Comparison of ENCODE assay signal across 20 cellular contexts in the genomic region with DNA sequence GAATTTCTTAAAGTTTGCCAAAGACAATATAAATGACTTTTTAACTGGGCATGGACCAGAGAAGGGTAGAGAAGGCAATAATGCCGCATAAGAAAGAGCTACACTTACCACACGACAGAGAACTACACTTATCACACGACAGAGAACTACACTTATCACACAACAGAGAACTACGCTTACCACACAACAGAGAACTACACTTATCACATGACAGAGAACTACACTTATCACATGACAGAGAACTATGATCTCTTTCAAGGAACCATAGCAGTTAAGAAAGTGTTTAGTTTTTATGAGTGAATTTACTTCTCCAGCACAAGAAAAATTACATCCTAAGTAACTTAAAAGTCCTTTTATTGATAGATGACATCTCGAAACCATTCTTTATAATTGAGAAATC.
"Had no signal": no experiment of that assay in that cellular context is flagged by ENCODE, and none has a peak within 500 bp of the region (broad histone marks: within the 10 kb centered on the region; RNA-seq: fewer than 3 reads in every experiment).

No MANE protein-coding gene starts in this region.

- H3K4me1 ChIP-seq: esophagus muscularis mucosa, gastrocnemius medialis, left ventricle myocardium inferior, prostate gland, thyroid gland had no signal

- H3K36me3 ChIP-seq: prostate gland had no signal

- H3K9me3 Mint-ChIP-seq: activated B cell treated with CpG ODN at 0.5 μM for 24 hours; activated naive CD4-positive, alpha-beta T cell treated with anti-CD3 and anti-CD28 coated beads, Interleukin-2, amount 50 U/mL, for 72 hours; brain; naive thymus-derived CD8-positive, alpha-beta T cell had no signal

- H3K4me3 Mint-ChIP-seq: activated B cell treated with CpG ODN at 0.5 μM for 24 hours; activated CD4-positive, alpha-beta T cell treated with anti-CD3 and anti-CD28 coated beads for 36 hours; brain; mesothelial cell of epicardium; naive thymus-derived CD8-positive, alpha-beta T cell had no signal

- H3K4me3 ChIP-seq: esophagus muscularis mucosa, gastrocnemius medialis, left ventricle myocardium inferior, prostate gland, thyroid gland had no signal

- DNase-seq: activated B cell treated with CpG ODN at 0.5 μM for 24 hours; activated CD4-positive, alpha-beta T cell treated with anti-CD3 and anti-CD28 coated beads for 36 hours; activated CD4-positive, alpha-beta T cell treated with anti-CD3 and anti-CD28 coated beads, Interleukin-2, amount 50 U/mL, for 4 hours; aorta; effector memory CD4-positive, alpha-beta T cell; gastrocnemius medialis; hippocampal formation; kidney glomerular epithelial cell; left ventricle myocardium inferior; naive thymus-derived CD8-positive, alpha-beta T cell; stimulated activated CD4-positive, alpha-beta T cell treated with anti-CD3 and anti-CD28 coated beads, Interleukin-4, amount 100 ng/mL, for 24 hours; stimulated activated naive CD8-positive, alpha-beta T cell treated with anti-CD3 and anti-CD28 coated beads, Interleukin-15, Interleukin-2, amounts not matched to agents 100 U/mL and 50 U/mL, for 24 hours; T-helper 9 cell; thyroid gland had no signal

- H3K9me3 ChIP-seq: esophagus muscularis mucosa, gastrocnemius medialis, left ventricle myocardium inferior, prostate gland, thyroid gland had no signal

- H3K27ac ChIP-seq: esophagus muscularis mucosa, gastrocnemius medialis, left ventricle myocardium inferior, prostate gland, thyroid gland had no signal

- H3K4me1 Mint-ChIP-seq: activated CD4-positive, alpha-beta T cell treated with anti-CD3 and anti-CD28 coated beads for 36 hours; brain; mesothelial cell of epicardium had no signal

- FAIRE-seq: endothelial cell of umbilical vein had no signal

- ATAC-seq: stimulated activated naive CD8-positive, alpha-beta T cell treated with anti-CD3 and anti-CD28 coated beads, Interleukin-15, Interleukin-2, amounts not matched to agents 100 U/mL and 50 U/mL, for 24 hours had no signal

- H3K27me3 ChIP-seq: esophagus muscularis mucosa, gastrocnemius medialis, thyroid gland had no signal

- H3K27me3 Mint-ChIP-seq: activated B cell treated with CpG ODN at 0.5 μM for 24 hours; activated CD4-positive, alpha-beta T cell treated with anti-CD3 and anti-CD28 coated beads for 36 hours; brain; naive thymus-derived CD8-positive, alpha-beta T cell had no signal

- H3K27ac Mint-ChIP-seq: activated B cell treated with CpG ODN at 0.5 μM for 24 hours; activated CD4-positive, alpha-beta T cell treated with anti-CD3 and anti-CD28 coated beads for 36 hours; activated naive CD4-positive, alpha-beta T cell treated with anti-CD3 and anti-CD28 coated beads, Interleukin-2, amount 50 U/mL, for 72 hours; brain; mesothelial cell of epicardium had no signal
